In the genomic region with DNA sequence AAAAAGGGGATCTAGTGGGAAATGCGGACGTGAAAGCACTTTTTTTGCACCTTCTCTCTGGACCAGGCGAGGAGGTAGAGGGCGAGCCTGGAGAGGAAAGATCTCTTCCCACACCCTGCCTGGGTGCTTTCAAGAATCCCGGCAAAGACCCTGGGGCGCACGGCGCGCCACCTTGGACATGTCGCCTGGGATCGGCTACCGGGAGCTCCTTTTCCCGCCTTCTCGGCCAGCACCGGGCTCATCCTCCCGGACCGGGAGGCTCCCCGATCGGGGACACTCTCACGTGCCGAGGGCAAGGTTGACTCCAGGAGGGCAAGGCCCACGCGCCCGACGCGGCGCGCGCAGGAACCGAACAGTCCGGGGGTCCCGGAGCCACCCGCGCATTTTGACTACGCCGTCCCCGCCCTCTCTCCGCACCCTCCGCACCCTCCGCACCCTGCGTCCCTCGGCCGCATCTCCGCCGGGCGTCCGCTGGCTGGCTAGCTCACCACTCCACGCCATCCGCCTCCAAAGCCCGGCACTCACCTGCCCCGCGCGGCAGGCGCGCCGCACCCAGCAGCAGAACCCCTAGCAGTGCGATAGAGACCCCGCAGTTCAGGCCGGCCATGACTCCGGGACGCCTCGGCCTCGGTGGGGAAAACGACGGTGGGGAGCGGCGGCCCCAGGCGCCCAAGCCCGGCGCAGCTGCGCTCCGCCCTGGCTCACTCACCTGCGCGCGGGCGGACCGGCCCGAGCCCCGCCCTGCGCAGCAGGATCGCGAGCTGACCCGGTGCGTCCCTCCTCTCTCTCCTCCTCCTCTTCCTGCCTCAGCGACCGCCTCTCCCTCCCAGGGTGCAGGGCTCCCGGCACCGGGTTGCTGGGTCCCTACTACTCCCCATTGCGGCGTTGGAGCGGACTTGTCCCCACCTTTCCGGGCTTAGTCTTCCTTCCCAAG, we compare ENCODE assay signal across 9 cellular contexts. TPM values are rescaled to one million over a fixed set of nuclear protein-coding genes. Genes with fewer than 3 reads are reported as not detected.
DNase-seq lines count a peak whose midpoint lies in the region; ATAC-seq, FAIRE-seq and TF ChIP-seq lines count a peak whose summit lies in the region.
"Had no signal": no experiment of that assay in that cellular context is flagged by ENCODE, and none has a peak within 500 bp of the region (broad histone marks: within the 10 kb centered on the region; RNA-seq: fewer than 3 reads in every experiment).

A gene with protein sequence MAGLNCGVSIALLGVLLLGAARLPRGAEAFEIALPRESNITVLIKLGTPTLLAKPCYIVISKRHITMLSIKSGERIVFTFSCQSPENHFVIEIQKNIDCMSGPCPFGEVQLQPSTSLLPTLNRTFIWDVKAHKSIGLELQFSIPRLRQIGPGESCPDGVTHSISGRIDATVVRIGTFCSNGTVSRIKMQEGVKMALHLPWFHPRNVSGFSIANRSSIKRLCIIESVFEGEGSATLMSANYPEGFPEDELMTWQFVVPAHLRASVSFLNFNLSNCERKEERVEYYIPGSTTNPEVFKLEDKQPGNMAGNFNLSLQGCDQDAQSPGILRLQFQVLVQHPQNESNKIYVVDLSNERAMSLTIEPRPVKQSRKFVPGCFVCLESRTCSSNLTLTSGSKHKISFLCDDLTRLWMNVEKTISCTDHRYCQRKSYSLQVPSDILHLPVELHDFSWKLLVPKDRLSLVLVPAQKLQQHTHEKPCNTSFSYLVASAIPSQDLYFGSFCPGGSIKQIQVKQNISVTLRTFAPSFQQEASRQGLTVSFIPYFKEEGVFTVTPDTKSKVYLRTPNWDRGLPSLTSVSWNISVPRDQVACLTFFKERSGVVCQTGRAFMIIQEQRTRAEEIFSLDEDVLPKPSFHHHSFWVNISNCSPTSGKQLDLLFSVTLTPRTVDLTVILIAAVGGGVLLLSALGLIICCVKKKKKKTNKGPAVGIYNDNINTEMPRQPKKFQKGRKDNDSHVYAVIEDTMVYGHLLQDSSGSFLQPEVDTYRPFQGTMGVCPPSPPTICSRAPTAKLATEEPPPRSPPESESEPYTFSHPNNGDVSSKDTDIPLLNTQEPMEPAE (minus strand): TSS at position 698 of the 934 bp plus-strand sequence. CDS start 91 bp downstream, at position 607.

- peak within 1 kb of the TSS; percentile 85 for H2AFZ ChIP-seq in astrocyte (ENCODE audit: low read depth, low read length)

- peaks cover 6% of the 10 kb centered on the region for H3K36me3 Mint-ChIP-seq in astrocyte (ENCODE audit: low read depth, unreplicated experiment)
- peaks cover 3 to 8% of the 10 kb centered on the region in 2 donors for H3K36me3 Mint-ChIP-seq in stimulated activated naive B cell treated with anti-CD40 and anti-IgM and Interleukin-4, amounts not matched to agents 10 μg/mL and 1 μg/mL and 100 μg/mL, for 72 hours

- no peaks in the 10 kb centered on the region for H4K20me1 ChIP-seq in astrocyte (ENCODE audit: insufficient read depth, low read length)

- no peaks in the 10 kb centered on the region for H3K9me3 ChIP-seq in astrocyte (ENCODE audit: insufficient read depth, low read depth, low read length)

- H3K36me3 ChIP-seq in astrocyte (ENCODE audit: insufficient read depth, low read length), result no peaks in the 10 kb centered on the region

- peaks cover 4% of the 10 kb centered on the region for H3K27me3 ChIP-seq in astrocyte (ENCODE audit: insufficient read depth, low read length)

- peaks cover 11% of the 10 kb centered on the region for H3K4me1 ChIP-seq in astrocyte (ENCODE audit: insufficient read depth, low read length)

- FAIRE-seq in astrocyte (lab: Jason Lieb, UNC), result no peak

- peaks cover 2% of the 10 kb centered on the region for H3K4me1 Mint-ChIP-seq in astrocyte (ENCODE audit: low read depth, unreplicated experiment)
- peaks cover 13 to 28% of the 10 kb centered on the region in 2 donors for H3K4me1 Mint-ChIP-seq in stimulated activated naive B cell treated with anti-CD40 and anti-IgM and Interleukin-4, amounts not matched to agents 10 μg/mL and 1 μg/mL and 100 μg/mL, for 72 hours

- peaks cover 33% of the 10 kb centered on the region for H3K79me2 ChIP-seq in astrocyte (ENCODE audit: insufficient read depth, low read length)

- peaks cover 13% of the 10 kb centered on the region for H3K9me3 Mint-ChIP-seq in astrocyte (ENCODE audit: unreplicated experiment)
- peaks cover 9 to 10% of the 10 kb centered on the region in 2 donors for H3K9me3 Mint-ChIP-seq in stimulated activated naive B cell treated with anti-CD40 and anti-IgM and Interleukin-4, amounts not matched to agents 10 μg/mL and 1 μg/mL and 100 μg/mL, for 72 hours

- H3K27ac ChIP-seq in astrocyte (ENCODE audit: low read depth, low read length), result no peak within 1 kb of the TSS

- H3K4me3 ChIP-seq in astrocyte (ENCODE audit: insufficient read depth, low read depth, low read length), result peak within 1 kb of the TSS; percentile 76

- H3K27me3 Mint-ChIP-seq in astrocyte (ENCODE audit: low read depth, unreplicated experiment), result peaks cover 48% of the 10 kb centered on the region
- peaks cover 51 to 62% of the 10 kb centered on the region in 2 donors for H3K27me3 Mint-ChIP-seq in stimulated activated naive B cell treated with anti-CD40 and anti-IgM and Interleukin-4, amounts not matched to agents 10 μg/mL and 1 μg/mL and 100 μg/mL, for 72 hours

- no peak for TF ChIP-seq CTCF in astrocyte (IDR thresholded peaks at IDR 0.05; ENCODE audit: insufficient read depth, low read depth, low read length)

- peak within 1 kb of the TSS; percentile 95 for H3K4me2 ChIP-seq in astrocyte (ENCODE audit: low read length)

- H3K9ac ChIP-seq in astrocyte (ENCODE audit: low read length), result peak within 1 kb of the TSS; percentile 72

- no peak within 1 kb of the TSS for H3K27ac Mint-ChIP-seq in astrocyte (ENCODE audit: unreplicated experiment)
- H3K27ac Mint-ChIP-seq in stimulated activated naive B cell treated with anti-CD40 and anti-IgM and Interleukin-4, amounts not matched to agents 10 μg/mL and 1 μg/mL and 100 μg/mL, for 72 hours, result peak within 1 kb of the TSS; percentile 78

- ATAC-seq in stimulated activated naive B cell treated with anti-CD40 and anti-IgM and Interleukin-4, amounts not matched to agents 10 μg/mL and 1 μg/mL and 100 μg/mL, for 72 hours (replicated peaks), result peak; percentile 21 to 51
- ATAC-seq in HG03521 (IDR thresholded peaks at IDR 0.05; ENCODE audit: unreplicated experiment) (no peak), HG03045 (IDR thresholded peaks at IDR 0.05; ENCODE audit: unreplicated experiment) (no peak)

- H3K4me3 Mint-ChIP-seq in astrocyte (ENCODE audit: unreplicated experiment), result peak within 1 kb of the TSS; percentile 88
- peak within 1 kb of the TSS; percentile 81 to 85 for H3K4me3 Mint-ChIP-seq in stimulated activated naive B cell treated with anti-CD40 and anti-IgM and Interleukin-4, amounts not matched to agents 10 μg/mL and 1 μg/mL and 100 μg/mL, for 72 hours

- DNase-seq in CD1c-positive myeloid dendritic cell (ENCODE audit: extremely low spot score) (peak; percentile 35), HT-29 (ENCODE audit: low spot score) (peak; percentile 62), astrocyte (ENCODE audit: low read depth) (no peak), islet precursor cell (peak; percentile 69), GM19240 (ENCODE audit: insufficient read length, low spot score) (no peak)
- no peak for DNase-seq in stimulated activated naive B cell treated with anti-CD40 and anti-IgM and Interleukin-4, amounts not matched to agents 10 μg/mL and 1 μg/mL and 100 μg/mL, for 72 hours
- DNase-seq: left cardiac atrium had no signal

RNA-seq across cellular contexts. Expression of the gene that starts here (rescaled TPM):
- 13.6 and 15.6 TPM in 2 replicates for total RNA-seq in HT-29 (2014; rRNA removed; shearing (Covaris generic))
- total RNA-seq in astrocyte, result 4.2 and 6.8 TPM in 2 replicates

Comparison
In these comparisons a context has a peak if more than half of its experiments do, and no peak if none do; other contexts are left out.
1. DNase-seq: peak in CD1c-positive myeloid dendritic cell (single experiment), HT-29 (single experiment) and islet precursor cell (single experiment); none in astrocyte (single experiment), stimulated activated naive B cell treated with anti-CD40 and anti-IgM and Interleukin-4, amounts not matched to agents 10 μg/mL and 1 μg/mL and 100 μg/mL, for 72 hours (single experiment) and GM19240 (single experiment).
2. ATAC-seq: peak in stimulated activated naive B cell treated with anti-CD40 and anti-IgM and Interleukin-4, amounts not matched to agents 10 μg/mL and 1 μg/mL and 100 μg/mL, for 72 hours (2 of 2); none in HG03521 (single experiment) and HG03045 (single experiment).